Comparison of ENCODE assay signal across 14 cellular contexts in genomic region chr6:35605600-35605999, GRCh38.
DNase-seq lines count a peak whose midpoint lies in the region; ATAC-seq, FAIRE-seq and TF ChIP-seq lines count a peak whose summit lies in the region.
"Had no signal": no experiment of that assay in that cellular context is flagged by ENCODE, and none has a peak within 500 bp of the region (broad histone marks: within the 10 kb centered on the region; RNA-seq: fewer than 3 reads in every experiment).

No MANE protein-coding gene starts in this region.

- no peak for ATAC-seq in activated T-cell treated with anti-CD3 and anti-CD28 coated beads, Interleukin-2, amount 50 U/mL, for 72 hours (replicated peaks in 1 of 2)
- no peak for ATAC-seq in upper lobe of left lung (ENCODE audit: low FRiP score in 2 of 2)
- ATAC-seq: lower lobe of right lung, sciatic nerve had no signal

- peaks cover 74% of the 10 kb centered on the region for H3K4me1 Mint-ChIP-seq in activated T-cell treated with anti-CD3 and anti-CD28 coated beads, Interleukin-2, amount 50 U/mL, for 72 hours (ENCODE audit: low read depth)

- dilution Hi-C loops in keratinocyte (cut with MboI; ENCODE audit: extremely low pct_ligation_motif_present, low sequenced_read_pairs) = no loop called here

- H3K27me3 ChIP-seq in adipocyte (replicated peaks; ENCODE audit: control insufficient read depth, insufficient read depth, low read length) (no peaks in the 10 kb centered on the region), keratinocyte (ENCODE audit: control insufficient read depth, extremely low read depth, insufficient read depth, low read length) (no peaks in the 10 kb centered on the region), upper lobe of left lung (no peaks in the 10 kb centered on the region)

- H3K4me3 ChIP-seq in adipocyte (ENCODE audit: low read length) (peak overlapping the region; percentile 2), keratinocyte (ENCODE audit: control insufficient read depth in 2 of 3, extremely low read depth in 1 of 3, insufficient read depth in 2 of 3, low read depth in 1 of 3, low read length in 3 of 3) (peak overlapping the region; percentile 8 to 58 (median 48)), upper lobe of left lung (no peak overlapping the region)
- H3K4me3 ChIP-seq: lower lobe of right lung had no signal

- H3K27ac ChIP-seq in keratinocyte (ENCODE audit: control insufficient read depth, insufficient read depth, low read length) (peak overlapping the region; percentile 86), upper lobe of left lung (peak overlapping the region in 3 of 4 donors; percentile 32 to 36 (median 36))
- H3K27ac ChIP-seq: lower lobe of right lung had no signal

- H3K79me2 ChIP-seq in keratinocyte (ENCODE audit: control insufficient read depth, insufficient read depth, low read length) = peaks cover 6% of the 10 kb centered on the region

- DNase-seq in activated T-cell treated with anti-CD3 and anti-CD28 coated beads, Interleukin-2, amount 50 U/mL, for 72 hours = no peak
- no peak for DNase-seq in activated T-cell treated with anti-CD3 and anti-CD28 coated beads, Interleukin-2, amount 50 U/mL, for 48 hours
- DNase-seq in adipocyte (ENCODE audit: low read depth) (no peak), keratinocyte (ENCODE audit: low read depth, low spot score) (no peak), upper lobe of left lung (no peak), CD1c-positive myeloid dendritic cell (ENCODE audit: extremely low spot score) (no peak), D341Med (ENCODE audit: low spot score) (no peak), globus pallidus (ENCODE audit: low spot score) (no peak)
- DNase-seq: activated CD4-positive, alpha-beta T cell treated with anti-CD3 and anti-CD28 coated beads, Interleukin-2, amount 10 ng/mL, durations not matched to agents 24 days and 14 days; activated gamma-delta T cell; lower lobe of right lung; NCI-H1436 treated with DMSO at 0.1 percent for 48 hours; NCI-H446 treated with DMSO at 0.1 percent for 48 hours had no signal

- peak; percentile 74 for FAIRE-seq in keratinocyte (lab: Jason Lieb, UNC)

- peaks cover 54% of the 10 kb centered on the region for H3K36me3 ChIP-seq in adipocyte (ENCODE audit: control insufficient read depth, insufficient read depth, low read length, severe bottlenecking)
- peaks cover 0 to 3% of the 10 kb centered on the region in 2 experiments for H3K36me3 ChIP-seq in keratinocyte (ENCODE audit: control insufficient read depth in 2 of 2, extremely low read depth in 1 of 2, insufficient read depth in 2 of 2, low read length in 2 of 2)
- peaks cover 5 to 56% (median 18%) of the 10 kb centered on the region in 4 donors for H3K36me3 ChIP-seq in upper lobe of left lung

- H3K9me3 Mint-ChIP-seq in activated T-cell treated with anti-CD3 and anti-CD28 coated beads, Interleukin-2, amount 50 U/mL, for 72 hours = no peaks in the 10 kb centered on the region
- H3K9me3 Mint-ChIP-seq: activated CD4-positive, alpha-beta T cell treated with anti-CD3 and anti-CD28 coated beads, Interleukin-2, amount 10 ng/mL, durations not matched to agents 24 days and 14 days had no signal

- H3K4me1 ChIP-seq in adipocyte (ENCODE audit: control insufficient read depth, insufficient read depth, low read length) (peaks cover 56% of the 10 kb centered on the region), keratinocyte (ENCODE audit: control insufficient read depth, extremely low read depth, insufficient read depth, low read length) (peaks cover 48% of the 10 kb centered on the region), upper lobe of left lung (peaks cover 36 to 52% (median 40%) of the 10 kb centered on the region in 4 donors)

- H3K27ac Mint-ChIP-seq in activated T-cell treated with anti-CD3 and anti-CD28 coated beads, Interleukin-2, amount 50 U/mL, for 72 hours = peak overlapping the region; percentile 16

- peaks cover 5 to 29% of the 10 kb centered on the region in 2 donors for H3K36me3 Mint-ChIP-seq in activated T-cell treated with anti-CD3 and anti-CD28 coated beads, Interleukin-2, amount 50 U/mL, for 72 hours (ENCODE audit: insufficient read depth in 2 of 2)

- WGBS in upper lobe of left lung, 2 donors = 97% methylated on average over 6 of the region's 6 CpGs

- H3K27me3 Mint-ChIP-seq in activated T-cell treated with anti-CD3 and anti-CD28 coated beads, Interleukin-2, amount 50 U/mL, for 72 hours (ENCODE audit: low read depth) = no peaks in the 10 kb centered on the region
- H3K27me3 Mint-ChIP-seq: activated CD4-positive, alpha-beta T cell treated with anti-CD3 and anti-CD28 coated beads, Interleukin-2, amount 10 ng/mL, durations not matched to agents 24 days and 14 days had no signal

- H3K9ac ChIP-seq in adipocyte (ENCODE audit: low read length) = peak overlapping the region; percentile 81
- H3K9ac ChIP-seq in keratinocyte (ENCODE audit: control insufficient read depth, extremely low read depth, insufficient read depth, low read length) = peak overlapping the region; percentile 64

- no peak for TF ChIP-seq EP300 in upper lobe of left lung (IDR thresholded peaks at IDR 0.05)

- H3K4me2 ChIP-seq in keratinocyte (ENCODE audit: control insufficient read depth, extremely low read depth, insufficient read depth, low read depth, low read length) = peak overlapping the region; percentile 72

- TF ChIP-seq CTCF in keratinocyte (optimal IDR thresholded peaks at IDR 0.05 in 1 of 3, IDR thresholded peaks at IDR 0.05 in 1 of 3, conservative IDR thresholded peaks at IDR 0.05 in 1 of 3; ENCODE audit: extremely low read depth in 1 of 3, insufficient read depth in 2 of 3, low read length in 3 of 3) (no peak), upper lobe of left lung (IDR thresholded peaks at IDR 0.05) (no peak)

- no peak overlapping the region for H2AFZ ChIP-seq in keratinocyte (ENCODE audit: control insufficient read depth, low read length)

- no peaks in the 10 kb centered on the region for H3K9me1 ChIP-seq in keratinocyte (ENCODE audit: control insufficient read depth, extremely low read depth, insufficient read depth, low read length)

- peak overlapping the region; percentile 9 to 70 for H3K4me3 Mint-ChIP-seq in activated T-cell treated with anti-CD3 and anti-CD28 coated beads, Interleukin-2, amount 50 U/mL, for 72 hours

- TF ChIP-seq POLR2A in upper lobe of left lung (IDR thresholded peaks at IDR 0.05) = no peak

- no peaks in the 10 kb centered on the region for H4K20me1 ChIP-seq in keratinocyte (ENCODE audit: control insufficient read depth, extremely low read depth, insufficient read depth, low read length)

- H3K9me3 ChIP-seq in adipocyte (ENCODE audit: control insufficient read depth, low read length) (no peaks in the 10 kb centered on the region), keratinocyte (ENCODE audit: control insufficient read depth, low read depth, low read length) (no peaks in the 10 kb centered on the region), upper lobe of left lung (no peaks in the 10 kb centered on the region)
- H3K9me3 ChIP-seq: lower lobe of right lung had no signal

Comparison
In these comparisons a context has a peak if more than half of its experiments do, and no peak if none do; other contexts are left out.
1. H3K4me3 ChIP-seq: peak in adipocyte (single experiment) and keratinocyte (3 of 3); none in upper lobe of left lung (0 of 4).